1 cellular context compared by ENCODE assay signal in genomic region chr1:161314201-161314981, GRCh38.
TF ChIP-seq lines count a peak whose summit lies in the region.

Gene SDHC (plus strand): TSS chr1:161314381. CDS start chr1:161314406, 25 bp downstream.

TF ChIP-seq in A549, 52 proteins besides CTCF, POLR2A, EP300 and RAD21 (continued from another document):
- TF ChIP-seq ELK1 (IDR thresholded peaks at IDR 0.05; ENCODE audit: low read depth, low read length) (no peak), HOXB5 (CRISPR knock-in tag; IDR thresholded peaks at IDR 0.05) (no peak), USF2 (IDR thresholded peaks at IDR 0.05) (peak; percentile 82), ATOH8 (CRISPR knock-in tag; IDR thresholded peaks at IDR 0.05; ENCODE audit: low read depth) (no peak), CBX8 (IDR thresholded peaks at IDR 0.05) (no peak), KDM5A (IDR thresholded peaks at IDR 0.05) (peak; percentile 93), CHD4 (IDR thresholded peaks at IDR 0.05; ENCODE audit: borderline replicate concordance) (no peak), ESRRA (IDR thresholded peaks at IDR 0.05; ENCODE audit: borderline replicate concordance, low read length) (no peak), TFCP2L1 (CRISPR knock-in tag; IDR thresholded peaks at IDR 0.05) (no peak), RARB (CRISPR knock-in tag; IDR thresholded peaks at IDR 0.05) (no peak), BCL3 (IDR thresholded peaks at IDR 0.05) (peak; percentile 96), GATA3 (IDR thresholded peaks at IDR 0.05; ENCODE audit: borderline replicate concordance) (no peak), ZC3H11A (IDR thresholded peaks at IDR 0.05) (no peak), JUN (IDR thresholded peaks at IDR 0.05) (peak; percentile 76 to 88)
